In the genomic region with DNA sequence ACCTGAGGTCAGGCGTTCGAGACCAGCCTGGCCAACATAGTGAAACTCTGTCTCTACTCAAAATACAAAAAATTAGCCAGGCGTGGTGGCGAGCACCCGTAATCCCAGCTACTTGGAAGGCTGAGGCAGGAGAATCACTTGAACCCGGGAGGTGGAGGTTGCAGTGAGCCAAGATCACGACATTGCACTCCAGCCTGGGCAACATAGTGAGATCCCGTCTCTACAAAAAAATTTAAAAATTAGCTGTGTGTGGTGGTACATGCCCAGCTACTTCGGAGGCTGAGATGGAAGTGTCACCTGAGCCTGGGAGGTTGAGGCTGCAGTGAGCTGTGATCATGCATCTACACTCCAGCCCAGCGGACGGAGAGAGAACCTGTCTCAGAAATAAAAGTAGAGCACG, we compare ENCODE assay signal across 12 cellular contexts. TPM values are rescaled to one million over a fixed set of nuclear protein-coding genes. Genes with fewer than 3 reads are reported as not detected.
DNase-seq lines count a peak whose midpoint lies in the region; ATAC-seq, FAIRE-seq and TF ChIP-seq lines count a peak whose summit lies in the region.
"Not testable (repeated sequence)": the region's sequence is repeated elsewhere in the genome, so short reads cannot be mapped to it uniquely, and the experiment has no call there.
"Had no signal": no experiment of that assay in that cellular context is flagged by ENCODE, and none has a peak within 500 bp of the region (broad histone marks: within the 10 kb centered on the region; RNA-seq: fewer than 3 reads in every experiment).

No MANE protein-coding gene starts in this region.

- H3K36me3 Mint-ChIP-seq in T-helper 17 cell (ENCODE audit: low read depth) = not testable (repeated sequence)
- peaks cover 23% of the 10 kb centered on the region for H3K36me3 Mint-ChIP-seq in WTC11

- not testable (repeated sequence) for TF ChIP-seq POLR2A in K562 (conservative IDR thresholded peaks at IDR 0.05)

- not testable (repeated sequence) for H3K27me3 ChIP-seq in K562 (ENCODE audit: control insufficient read depth in 2 of 2, insufficient read depth in 2 of 2, low read length in 2 of 2)

- H3K27ac ChIP-seq in HEK293 (ENCODE audit: extremely low read depth, low read depth, low read length); K562 (ENCODE audit: extremely low read depth, low read depth, low read length): not testable (repeated sequence)

- not testable (repeated sequence) for H3K4me3 ChIP-seq in HEK293 (ENCODE audit: low read depth, low read length); K562

- H3K9ac ChIP-seq in K562 (ENCODE audit: insufficient read depth in 1 of 2, low read depth in 2 of 2, low read length in 2 of 2) = not testable (repeated sequence)

- not testable (repeated sequence) for H3K4me1 Mint-ChIP-seq in T-helper 17 cell, WTC11

- peaks cover 11 to 58% of the 10 kb centered on the region in 2 experiments; a peak in 2 of 3 replicates for H3K36me3 ChIP-seq in HEK293 (ENCODE audit: control insufficient read depth in 2 of 2, insufficient read depth in 1 of 2, low read length in 2 of 2)
- peaks cover 29% of the 10 kb centered on the region; the same call in 2 of the 3 replicates for H3K36me3 ChIP-seq in K562 (ENCODE audit: control insufficient read depth, insufficient read depth, low read length)

- H4K20me1 ChIP-seq in K562 (replicated peaks; ENCODE audit: control insufficient read depth, insufficient read depth, low read length) = not testable (repeated sequence)

- in situ Hi-C loops in K562 (cut with MboI) = not testable (repeated sequence)

- not testable (repeated sequence) for H3K9me1 ChIP-seq in K562 (ENCODE audit: control insufficient read depth, insufficient read depth, low read length)

- intact Hi-C loops in K562 (cut with micrococcal nuclease) = not testable (repeated sequence)

- POLR2A ChIA-PET in HEK293 (lab: Yijun Ruan, JAX) = not testable (repeated sequence)
- POLR2A ChIA-PET in WTC11 (lab: Charles Lee) (interaction anchor here (0.6 kb wide), 1 partner anchor 1015 kb away, joined by 5 read pairs; no protein-coding TSS in a partner anchor), K562 (lab: Yijun Ruan, JAX) (interaction anchor here (0.8 to 1.1 kb wide), 2 partner anchors 12 to 22 kb away, joined by 3 read pairs; no protein-coding TSS in a partner anchor)

- TF ChIP-seq RAD21 in K562 (CRISPR knock-in tag; conservative IDR thresholded peaks at IDR 0.05 in 1 of 2, IDR thresholded peaks at IDR 0.05 in 1 of 2) = not testable (repeated sequence)

- not testable (repeated sequence) for H3K4me2 ChIP-seq in K562 (ENCODE audit: insufficient read depth, low read length)

- peak overlapping the region; percentile 7 for H3K4me3 Mint-ChIP-seq in T-helper 17 cell
- not testable (repeated sequence) for H3K4me3 Mint-ChIP-seq in WTC11

- ATAC-seq in T-helper 17 cell, WTC11, K562: not testable (repeated sequence)

- H3K27me3 Mint-ChIP-seq in T-helper 17 cell; WTC11 (ENCODE audit: low read depth): not testable (repeated sequence)

- H3K4me1 ChIP-seq in HEK293 (ENCODE audit: control insufficient read depth, insufficient read depth, low read length); K562 (replicated peaks in 1 of 2; ENCODE audit: control insufficient read depth in 2 of 2, insufficient read depth in 2 of 2, low read length in 2 of 2): not testable (repeated sequence)

- not testable (repeated sequence) for H3K79me2 ChIP-seq in K562 (ENCODE audit: control insufficient read depth, insufficient read depth, low read length)

- not testable (repeated sequence) for DNase-seq in T-helper 17 cell; WTC11 (ENCODE audit: low spot score); K562 (ENCODE audit: extremely low read depth in 1 of 4, low spot score in 3 of 4)

- CTCF ChIA-PET in HEK293 (lab: Yijun Ruan, JAX) = interaction anchor here (0.6 to 1.9 kb wide), 5 partner anchors 17 to 215 kb away, joined by 3 to 6 read pairs (median 3); no protein-coding TSS in a partner anchor
- CTCF ChIA-PET in WTC11 (lab: Charles Lee); K562 (lab: Yijun Ruan, JAX; ENCODE audit: low intra/inter-chr PET ratio): not testable (repeated sequence)

- H3K27ac Mint-ChIP-seq in T-helper 17 cell, WTC11: not testable (repeated sequence)

- TF ChIP-seq CTCF in HEK293 (tag by site-specific recombination; IDR thresholded peaks at IDR 0.05); WTC11 (IDR thresholded peaks at IDR 0.05); K562 (IDR thresholded peaks at IDR 0.05 in 2 of 3, conservative IDR thresholded peaks at IDR 0.05 in 1 of 3; ENCODE audit: insufficient read depth in 2 of 3, low read depth in 1 of 3, low read length in 3 of 3): not testable (repeated sequence)

- H3K9me3 ChIP-seq in HEK293 (ENCODE audit: control insufficient read depth, insufficient read depth, low read depth, low read length); T-helper 17 cell (ENCODE audit: control insufficient read depth, low read length, poor library complexity, severe bottlenecking); K562 (replicated peaks; ENCODE audit: control insufficient read depth, insufficient read depth, low read depth, low read length): not testable (repeated sequence)

- TF ChIP-seq EP300 in K562 (IDR thresholded peaks at IDR 0.05; ENCODE audit: low read length) = not testable (repeated sequence)

- WGBS in K562 (ENCODE audit: insufficient coverage, low coverage, missing lambda C conversion rate) = 94% methylated on average over 12 of the region's 12 CpGs

- not testable (repeated sequence) for BruUV-seq in K562 (replicated peaks; lab: Mats Ljungman, UMichigan)

- H2AFZ ChIP-seq in K562 (ENCODE audit: low read depth, low read length) = not testable (repeated sequence)

- not testable (repeated sequence) for FAIRE-seq in K562 (lab: Jason Lieb, UNC)

- not testable (repeated sequence) for H3K9me3 Mint-ChIP-seq in WTC11

RNA-seq across cellular contexts. Expression of gene KREMEN2, which starts 20.4 kb away (rescaled TPM):
- total RNA-seq in T-helper 17 cell (not detected), WTC11 (2021) (7.5 to 8.6 TPM (median 8.5 TPM) in 3 replicates), K562 (2014; rRNA removed) (7.7 and 8.6 TPM in 2 replicates), K562 (2014; rRNA removed; fragmentation: Illumina TruSeq; extraction: Trizol) (0.67 and 0.84 TPM in 2 replicates), K562 (2015; rRNA removed; fragmentation: Illumina TruSeq; extraction: Trizol) (1.5 and 2.0 TPM in 2 replicates), K562 (2021) (7.6 and 8.2 TPM in 2 replicates)
- 1.7 and 9.3 TPM in 2 replicates for total RNA-seq in K562 (2011; cell fraction: chromatin; rRNA removed; ENCODE audit: low replicate concordance)
- total RNA-seq in K562 (2011; cell fraction: nucleolus; rRNA removed) = 17.9 and 19.0 TPM in 2 replicates
- total RNA-seq in K562 (2011; cell fraction: nucleoplasm; rRNA removed) = 5.8 and 6.7 TPM in 2 replicates
- polyA plus RNA-seq in K562 (2011; rRNA removed) (1.4 and 3.1 TPM in 2 replicates), K562 (2014; fragmentation: Illumina TruSeq; extraction: Trizol) (0.25 and 1.5 TPM in 2 replicates), K562 (2014; fragmentation: Nextera tagmentation; extraction: Ambion mirVana) (under 1 TPM in 1 of 2 experiments, not detected in 1; 0.04 TPM), K562 (2014; rRNA removed) (7.1 and 7.5 TPM in 2 replicates)
- polyA plus RNA-seq in K562 (2011; cell fraction: cytosol; rRNA removed) = 3.1 and 10.2 TPM in 2 replicates
- polyA plus RNA-seq in K562 (2011; cell fraction: nucleus; rRNA removed) = 14.7 and 20.3 TPM in 2 replicates
- 1.2 and 3.0 TPM in 2 replicates for polyA plus RNA-seq in K562 (2012)
- polyA minus RNA-seq in K562 (2011; rRNA and poly(A)+ RNA removed) = 0.21 and 0.30 TPM in 2 replicates
- polyA minus RNA-seq in K562 (2011; cell fraction: cytosol; rRNA and poly(A)+ RNA removed) = 2.8 and 2.9 TPM in 2 replicates
- polyA minus RNA-seq in K562 (2011; cell fraction: nucleus; rRNA and poly(A)+ RNA removed) = 2.4 and 2.9 TPM in 2 replicates
- total RNA-seq: Calu3; CD4-positive, alpha-beta memory T cell; CD4-positive, alpha-beta T cell; CD4-positive, CD25-positive, alpha-beta regulatory T cell; CD8-positive, alpha-beta memory T cell; CD8-positive, alpha-beta T cell had no signal
- polyA plus RNA-seq: BJ; CD14-positive monocyte; CD4-positive, alpha-beta memory T cell; CD4-positive, CD25-positive, alpha-beta regulatory T cell; CD8-positive, alpha-beta memory T cell had no signal

RNA-seq across cellular contexts. Expression of gene PAQR4, which starts 25.4 kb away (rescaled TPM):
- total RNA-seq in T-helper 17 cell (1 to 10 TPM; 1.7 to 2.7 TPM), WTC11 (2021) (21.1 to 32.4 TPM (median 21.5 TPM) in 3 replicates), K562 (2014; rRNA removed) (25.3 and 30.1 TPM in 2 replicates), K562 (2014; rRNA removed; fragmentation: Illumina TruSeq; extraction: Trizol) (8.2 and 10.7 TPM in 2 replicates), K562 (2015; rRNA removed; fragmentation: Illumina TruSeq; extraction: Trizol) (19.5 and 22.0 TPM in 2 replicates), K562 (2021) (40.4 TPM in 2 replicates)
- total RNA-seq in K562 (2011; cell fraction: chromatin; rRNA removed; ENCODE audit: low replicate concordance) = 19.5 and 61.4 TPM in 2 replicates
- 51.0 and 53.6 TPM in 2 replicates for total RNA-seq in K562 (2011; cell fraction: nucleolus; rRNA removed)
- total RNA-seq in K562 (2011; cell fraction: nucleoplasm; rRNA removed) = 31.3 and 34.3 TPM in 2 replicates
- polyA plus RNA-seq in K562 (2011; rRNA removed) (11.6 and 14.6 TPM in 2 replicates), K562 (2014; fragmentation: Illumina TruSeq; extraction: Trizol) (21.1 and 27.8 TPM in 2 replicates), K562 (2014; fragmentation: Nextera tagmentation; extraction: Ambion mirVana) (1 to 10 TPM in 1 of 2 experiments, under 1 TPM in 1; 0.62 to 1.0 TPM), K562 (2014; rRNA removed) (28.9 and 31.6 TPM in 2 replicates)
- 16.4 and 41.9 TPM in 2 replicates for polyA plus RNA-seq in K562 (2011; cell fraction: cytosol; rRNA removed)
- 40.3 and 69.3 TPM in 2 replicates for polyA plus RNA-seq in K562 (2011; cell fraction: nucleus; rRNA removed)
- 21.4 and 26.0 TPM in 2 replicates for polyA plus RNA-seq in K562 (2012)
- 4.7 and 8.4 TPM in 2 replicates for polyA minus RNA-seq in K562 (2011; rRNA and poly(A)+ RNA removed)
- polyA minus RNA-seq in K562 (2011; cell fraction: cytosol; rRNA and poly(A)+ RNA removed) = 13.9 and 18.4 TPM in 2 replicates
- polyA minus RNA-seq in K562 (2011; cell fraction: nucleus; rRNA and poly(A)+ RNA removed) = 10.0 and 12.0 TPM in 2 replicates

RNA-seq across cellular contexts. Expression of gene FLYWCH1, which starts 32.0 kb away (rescaled TPM):
- total RNA-seq in T-helper 17 cell = 10 to 100 TPM; 41.4 to 97.1 TPM
- total RNA-seq in WTC11 (2021) = 27.2 to 34.2 TPM (median 32.6 TPM) in 3 replicates
- 17.5 and 43.7 TPM in 2 replicates for total RNA-seq in K562 (2011; cell fraction: chromatin; rRNA removed; ENCODE audit: low replicate concordance)
- 32.5 and 32.6 TPM in 2 replicates for total RNA-seq in K562 (2011; cell fraction: nucleolus; rRNA removed)
- 23.0 and 25.4 TPM in 2 replicates for total RNA-seq in K562 (2011; cell fraction: nucleoplasm; rRNA removed)
- 27.0 and 32.8 TPM in 2 replicates for total RNA-seq in K562 (2014; rRNA removed)
- 2.2 and 2.5 TPM in 2 replicates for total RNA-seq in K562 (2014; rRNA removed; fragmentation: Illumina TruSeq; extraction: Trizol)
- 10.3 and 11.3 TPM in 2 replicates for total RNA-seq in K562 (2015; rRNA removed; fragmentation: Illumina TruSeq; extraction: Trizol)
- total RNA-seq in K562 (2021) = 32.7 and 33.6 TPM in 2 replicates
- 6.1 and 8.4 TPM in 2 replicates for polyA plus RNA-seq in K562 (2011; rRNA removed)
- 11.7 and 27.6 TPM in 2 replicates for polyA plus RNA-seq in K562 (2011; cell fraction: cytosol; rRNA removed)
- polyA plus RNA-seq in K562 (2011; cell fraction: nucleus; rRNA removed) = 18.7 and 32.5 TPM in 2 replicates
- polyA plus RNA-seq in K562 (2012) = 15.4 and 25.6 TPM in 2 replicates
- polyA plus RNA-seq in K562 (2014; fragmentation: Illumina TruSeq; extraction: Trizol) = 11.6 and 13.2 TPM in 2 replicates
- under 1 TPM; 0.18 to 0.52 TPM for polyA plus RNA-seq in K562 (2014; fragmentation: Nextera tagmentation; extraction: Ambion mirVana)
- polyA plus RNA-seq in K562 (2014; rRNA removed) = 18.7 and 20.4 TPM in 2 replicates
- polyA minus RNA-seq in K562 (2011; rRNA and poly(A)+ RNA removed) = 2.1 and 5.8 TPM in 2 replicates
- 8.8 and 13.6 TPM in 2 replicates for polyA minus RNA-seq in K562 (2011; cell fraction: cytosol; rRNA and poly(A)+ RNA removed)
- 10.6 and 11.7 TPM in 2 replicates for polyA minus RNA-seq in K562 (2011; cell fraction: nucleus; rRNA and poly(A)+ RNA removed)

RNA-seq across cellular contexts. Expression of gene PKMYT1, which starts 36.5 kb away (rescaled TPM):
- not detected for total RNA-seq in T-helper 17 cell
- total RNA-seq in WTC11 (2021) = 102 to 120 TPM (median 113 TPM) in 3 replicates
- total RNA-seq in K562 (2011; cell fraction: chromatin; rRNA removed; ENCODE audit: low replicate concordance) = 71.6 and 270 TPM in 2 replicates
- total RNA-seq in K562 (2011; cell fraction: nucleolus; rRNA removed) = 273 and 293 TPM in 2 replicates
- 141 and 143 TPM in 2 replicates for total RNA-seq in K562 (2011; cell fraction: nucleoplasm; rRNA removed)
- 85.5 and 110 TPM in 2 replicates for total RNA-seq in K562 (2014; rRNA removed)
- 19.7 and 21.6 TPM in 2 replicates for total RNA-seq in K562 (2014; rRNA removed; fragmentation: Illumina TruSeq; extraction: Trizol)
- total RNA-seq in K562 (2015; rRNA removed; fragmentation: Illumina TruSeq; extraction: Trizol) = 37.8 and 42.5 TPM in 2 replicates
- 187 and 201 TPM in 2 replicates for total RNA-seq in K562 (2021)
- 18.7 and 48.0 TPM in 2 replicates for polyA plus RNA-seq in K562 (2011; rRNA removed)
- polyA plus RNA-seq in K562 (2011; cell fraction: cytosol; rRNA removed) = 32.9 and 123 TPM in 2 replicates
- polyA plus RNA-seq in K562 (2011; cell fraction: nucleus; rRNA removed) = 203 and 375 TPM in 2 replicates
- 106 and 151 TPM in 2 replicates for polyA plus RNA-seq in K562 (2012)
- 45.6 and 100 TPM in 2 replicates for polyA plus RNA-seq in K562 (2014; fragmentation: Illumina TruSeq; extraction: Trizol)
- 10 to 100 TPM in 1 of 2 experiments, 1 to 10 TPM in 1; 8.7 to 12.8 TPM for polyA plus RNA-seq in K562 (2014; fragmentation: Nextera tagmentation; extraction: Ambion mirVana)
- polyA plus RNA-seq in K562 (2014; rRNA removed) = 84.1 and 112 TPM in 2 replicates
- 6.2 and 8.2 TPM in 2 replicates for polyA minus RNA-seq in K562 (2011; rRNA and poly(A)+ RNA removed)
- 33.3 and 34.1 TPM in 2 replicates for polyA minus RNA-seq in K562 (2011; cell fraction: cytosol; rRNA and poly(A)+ RNA removed)
- polyA minus RNA-seq in K562 (2011; cell fraction: nucleus; rRNA and poly(A)+ RNA removed) = 65.0 and 81.9 TPM in 2 replicates
- polyA plus RNA-seq: CD4-positive, alpha-beta memory T cell had no signal
